In the genomic region with DNA sequence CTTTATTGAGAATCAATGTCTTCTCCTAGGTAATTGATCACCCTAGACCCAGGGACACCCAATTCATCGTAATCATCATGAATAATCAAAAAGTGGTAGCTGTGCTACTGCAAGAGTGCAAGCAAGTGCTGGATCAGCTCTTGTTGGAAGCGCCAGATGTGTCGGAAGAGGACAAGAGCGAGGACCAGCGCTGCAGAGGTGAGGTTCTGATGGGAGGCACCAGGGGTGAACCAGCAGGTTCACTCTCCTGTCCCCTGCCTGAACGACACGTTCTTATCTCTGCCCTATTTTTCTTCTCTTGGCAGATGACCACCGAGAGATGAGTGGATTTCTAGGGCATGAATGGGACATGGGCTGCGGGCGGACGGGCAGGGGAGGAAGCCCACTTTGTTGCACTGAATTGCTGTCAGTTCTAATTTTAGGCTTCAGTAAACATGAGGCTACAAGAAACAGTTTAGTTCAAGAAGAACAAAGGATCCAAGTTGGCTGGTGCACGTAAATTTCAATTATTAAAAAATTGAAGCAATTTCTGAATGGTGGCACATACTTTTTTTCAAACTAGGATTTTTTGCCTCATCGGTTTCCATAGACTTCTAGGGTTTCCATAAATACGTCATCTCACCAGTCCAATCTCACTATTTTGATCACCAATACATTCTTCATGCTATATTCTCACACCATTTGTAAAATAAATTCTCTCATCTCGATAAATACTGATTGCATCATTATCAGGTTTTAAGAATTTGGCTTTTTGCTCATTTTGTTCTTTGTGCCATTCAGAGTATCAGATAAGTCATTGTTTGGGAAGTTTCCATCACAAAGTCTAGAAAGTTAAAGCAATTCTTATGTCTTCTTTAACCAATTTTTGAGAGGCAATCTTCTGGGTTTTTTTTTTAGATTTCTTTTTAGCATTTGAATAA, we compare ENCODE assay signal across 18 cellular contexts.
DNase-seq lines count a peak whose midpoint lies in the region; ATAC-seq, FAIRE-seq and TF ChIP-seq lines count a peak whose summit lies in the region.
"Had no signal": no experiment of that assay in that cellular context is flagged by ENCODE, and none has a peak within 500 bp of the region (broad histone marks: within the 10 kb centered on the region; RNA-seq: fewer than 3 reads in every experiment).

No MANE protein-coding gene starts in this region.

- no peak overlapping the region for H2BK20ac ChIP-seq in H1 (ENCODE audit: low read length)

- H2AK5ac ChIP-seq in H1 (ENCODE audit: low read depth, low read length) (no peak overlapping the region; the same call in 1 of the 2 replicates), neuronal stem cell (ENCODE audit: low read depth, low read length) (no peak overlapping the region)

- H3K56ac ChIP-seq in H1 (replicated peaks; ENCODE audit: insufficient read length, low read depth, low read length): no peak overlapping the region

- H3K36me3 ChIP-seq in HepG2 (replicated peaks in 1 of 2; ENCODE audit: control insufficient read depth in 1 of 2, insufficient read depth in 2 of 2, low read length in 2 of 2) (no peaks in the 10 kb centered on the region), right lobe of liver (peaks cover 0 to 4% (median 1%) of the 10 kb centered on the region in 4 donors), H1 (ENCODE audit: control insufficient read depth in 2 of 4, insufficient read depth in 4 of 4, low read length in 3 of 4) (no peaks in the 10 kb centered on the region), neuronal stem cell (replicated peaks in 1 of 2; ENCODE audit: control insufficient read depth in 2 of 2, insufficient read depth in 2 of 2, low read length in 2 of 2) (no peaks in the 10 kb centered on the region)

- TF ChIP-seq EP300 in HepG2 (IDR thresholded peaks at IDR 0.05; ENCODE audit: low read depth in 2 of 2, low read length in 2 of 2) (no peak), HepG2 (CRISPR knock-in tag; IDR thresholded peaks at IDR 0.05; ENCODE audit: borderline replicate concordance) (no peak), H1 (IDR thresholded peaks at IDR 0.05; ENCODE audit: borderline replicate concordance in 1 of 2, low read depth in 2 of 2, low read length in 2 of 2) (no peak)

- no peak overlapping the region for H4K5ac ChIP-seq in H1 (ENCODE audit: insufficient read length, low read depth, low read length)

- H3K27me3 ChIP-seq in HepG2 (ENCODE audit: control insufficient read depth in 1 of 2, insufficient read depth in 2 of 2, low read length in 2 of 2): no peaks in the 10 kb centered on the region
- H3K27me3 ChIP-seq in right lobe of liver: no peaks in the 10 kb centered on the region
- H3K27me3 ChIP-seq in H1 (replicated peaks in 1 of 4; ENCODE audit: control insufficient read depth in 3 of 4, extremely low read depth in 1 of 4, insufficient read depth in 3 of 4, low read length in 3 of 4): peaks cover 0 to 14% (median 10%) of the 10 kb centered on the region in 4 experiments; a peak in 4 of 7 replicates
- H3K27me3 ChIP-seq in neuronal stem cell (ENCODE audit: control insufficient read depth in 3 of 3, insufficient read depth in 3 of 3, low read depth in 1 of 3, low read length in 3 of 3): peaks cover 0 to 32% (median 0%) of the 10 kb centered on the region in 3 experiments

- H3K4me3 ChIP-seq in HepG2 (replicated peaks in 1 of 3; ENCODE audit: insufficient read depth in 1 of 3, low read depth in 2 of 3, low read length in 3 of 3) (no peak overlapping the region), right lobe of liver (no peak overlapping the region), H1 (ENCODE audit: extremely low read depth in 1 of 4, insufficient read depth in 2 of 4, low read depth in 3 of 4, low read length in 4 of 4) (no peak overlapping the region), neuronal stem cell (ENCODE audit: low read length in 2 of 2) (no peak overlapping the region)

- H3K9me3 ChIP-seq in HepG2 (ENCODE audit: low read length) (no peaks in the 10 kb centered on the region), right lobe of liver (no peaks in the 10 kb centered on the region), H1 (ENCODE audit: insufficient read depth in 2 of 2, low read depth in 1 of 2, low read length in 1 of 2) (no peaks in the 10 kb centered on the region), neuronal stem cell (replicated peaks in 1 of 2; ENCODE audit: control insufficient read depth in 2 of 2, insufficient read depth in 1 of 2, low read depth in 1 of 2, low read length in 2 of 2) (no peaks in the 10 kb centered on the region)
- H3K9me3 ChIP-seq: Caco-2 had no signal

- H4K20me1 ChIP-seq in HepG2 (ENCODE audit: insufficient read depth, low read length): no peaks in the 10 kb centered on the region
- no peaks in the 10 kb centered on the region for H4K20me1 ChIP-seq in H1 (replicated peaks in 1 of 2; ENCODE audit: control insufficient read depth in 1 of 2, insufficient read depth in 2 of 2, low read length in 2 of 2)

- H3K9ac ChIP-seq in HepG2 (ENCODE audit: insufficient read depth, low read depth, low read length) (no peak overlapping the region), H1 (replicated peaks in 1 of 4; ENCODE audit: extremely low read depth in 1 of 4, low read depth in 3 of 4, low read length in 3 of 4) (no peak overlapping the region), neuronal stem cell (ENCODE audit: low read depth, low read length, poor library complexity) (no peak overlapping the region)

- in situ Hi-C loops in HepG2 (cut with HindIII; ENCODE audit: extremely low pct_ligation_motif_present, low pct_unique_long_range_greater_than_20kb): no loop called here

- H2BK5ac ChIP-seq in H1 (ENCODE audit: low read depth, low read length) (no peak overlapping the region), neuronal stem cell (ENCODE audit: low read length) (no peak overlapping the region)

- H3K4me1 ChIP-seq in HepG2 (ENCODE audit: insufficient read depth, low read length): no peaks in the 10 kb centered on the region
- H3K4me1 ChIP-seq in right lobe of liver: no peaks in the 10 kb centered on the region
- peaks cover 0 to 5% (median 2%) of the 10 kb centered on the region in 4 experiments; a peak in 4 of 7 replicates for H3K4me1 ChIP-seq in H1 (replicated peaks in 1 of 4; ENCODE audit: control insufficient read depth in 3 of 4, insufficient read depth in 4 of 4, low read length in 3 of 4)
- peaks cover 0 to 22% of the 10 kb centered on the region in 2 donors for H3K4me1 ChIP-seq in neuronal stem cell (ENCODE audit: control insufficient read depth in 2 of 2, insufficient read depth in 1 of 2, low read depth in 1 of 2, low read length in 2 of 2)
- H3K4me1 ChIP-seq: Caco-2 had no signal

- H3K14ac ChIP-seq in H1 (ENCODE audit: insufficient read length): no peak overlapping the region
- H3K14ac ChIP-seq in neuronal stem cell (ENCODE audit: low read length): no peak overlapping the region

- peaks cover 2% of the 10 kb centered on the region; the same call in 1 of the 2 replicates for H3K23me2 ChIP-seq in H1 (ENCODE audit: low read depth, low read length)

- intact Hi-C loops in HepG2 (cut with micrococcal nuclease; ENCODE audit: unreplicated experiment) (no loop called here), right lobe of liver (cut with DNase I) (no loop called here)

- H3K79me1 ChIP-seq in H1 (ENCODE audit: low read depth, low read length) (no peaks in the 10 kb centered on the region), neuronal stem cell (ENCODE audit: low read depth, low read length) (no peaks in the 10 kb centered on the region)

- H2BK120ac ChIP-seq in H1 (replicated peaks; ENCODE audit: low read depth, low read length) (no peak overlapping the region), neuronal stem cell (ENCODE audit: low read depth, low read length) (no peak overlapping the region)

- H3K23ac ChIP-seq in H1 (ENCODE audit: insufficient read length) (no peak overlapping the region), neuronal stem cell (ENCODE audit: low read depth, low read length, poor library complexity) (no peak overlapping the region)

- H3K18ac ChIP-seq in H1 (ENCODE audit: extremely low read depth, low read length): no peak overlapping the region
- H3K18ac ChIP-seq in neuronal stem cell (ENCODE audit: low read length): peak overlapping the region; percentile 49

- TF ChIP-seq RAD21 in HepG2 (CRISPR knock-in tag; IDR thresholded peaks at IDR 0.05): no peak
- no peak for TF ChIP-seq RAD21 in H1 (IDR thresholded peaks at IDR 0.05 in 1 of 2, conservative IDR thresholded peaks at IDR 0.05 in 1 of 2; ENCODE audit: low read depth in 2 of 2, low read length in 2 of 2)

- 58% methylated on average over 15 of the region's 15 CpGs for WGBS in HepG2 (ENCODE audit: low lambda C conversion rate)
- WGBS in right lobe of liver (ENCODE audit: insufficient coverage, low coverage, low lambda C conversion rate, missing lambda C conversion rate): 86% methylated on average over 12 of the region's 15 CpGs
- WGBS in H1 (ENCODE audit: extremely low coverage in 1 of 2, insufficient coverage in 1 of 2, insufficient read length in 1 of 2, insufficient replicate concordance in 2 of 2, low coverage in 1 of 2, low lambda C conversion rate in 2 of 2, missing lambda C conversion rate in 1 of 2), 2 experiments: 88% methylated on average over 15 of the region's 15 CpGs; no CpG with 5 or more reads in 1 of the 2 experiments
- WGBS in neuronal stem cell (ENCODE audit: extremely low coverage in 2 of 2, insufficient read length in 2 of 2, insufficient replicate concordance in 1 of 2), 2 donors: no CpG with 5 or more reads among the region's 15 CpGs

- H3K4me2 ChIP-seq in HepG2 (ENCODE audit: low read depth, low read length) (no peak overlapping the region), H1 (ENCODE audit: insufficient read depth in 1 of 2, low read depth in 2 of 2, low read length in 2 of 2) (no peak overlapping the region; a peak in 1 of 4 replicates), neuronal stem cell (ENCODE audit: insufficient read depth, low read length, poor library complexity, severe bottlenecking) (no peak overlapping the region)

- FAIRE-seq in HepG2 (lab: Jason Lieb, UNC): no peak
- peak; percentile 39 for FAIRE-seq in H1 (lab: Jason Lieb, UNC)
- FAIRE-seq: H54, HTR-8/SVneo had no signal

- H3K79me2 ChIP-seq in HepG2 (ENCODE audit: insufficient read depth, low read length): no peaks in the 10 kb centered on the region
- no peaks in the 10 kb centered on the region for H3K79me2 ChIP-seq in H1 (ENCODE audit: control insufficient read depth in 1 of 2, insufficient read depth in 2 of 2, low read length in 2 of 2)

- DNase-seq in HepG2 (ENCODE audit: low spot score) (no peak), right lobe of liver (no peak), H1 (ENCODE audit: low read depth in 1 of 2, low spot score in 2 of 2) (no peak), neuronal stem cell (ENCODE audit: low spot score) (peak; percentile 67), H4 (ENCODE audit: low spot score) (no peak), COR-L47 (lab: John Stamatoyannopoulos, UW) (no peak)
- no peak for DNase-seq in activated naive CD4-positive, alpha-beta T cell treated with anti-CD3 and anti-CD28 coated beads, Interleukin-2, amount 50 U/mL, for 16 hours
- DNase-seq: 8988T; AML-193; Caco-2; CD8-positive, alpha-beta T cell; DND-41; GF-D8; KBM-7 had no signal

- BruUV-seq in HepG2 (replicated peaks; lab: Mats Ljungman, UMichigan): no TSS peak

- TF ChIP-seq CTCF in HepG2 (CRISPR knock-in tag; IDR thresholded peaks at IDR 0.05) (no peak), right lobe of liver (IDR thresholded peaks at IDR 0.05) (no peak), H1 (IDR thresholded peaks at IDR 0.05; ENCODE audit: control extremely low read depth in 1 of 3, insufficient read depth in 1 of 3, low read depth in 1 of 3, low read length in 3 of 3) (no peak)

- H2BK12ac ChIP-seq in H1 (ENCODE audit: low read depth, low read length): no peak overlapping the region
- no peak overlapping the region for H2BK12ac ChIP-seq in neuronal stem cell (ENCODE audit: low read length)

- H3K4ac ChIP-seq in H1 (replicated peaks; ENCODE audit: insufficient read length, low read depth, low read length) (no peak overlapping the region), neuronal stem cell (ENCODE audit: low read length) (no peak overlapping the region)

- no peak for TF ChIP-seq POLR2A in HepG2 (IDR thresholded peaks at IDR 0.05; ENCODE audit: insufficient read depth in 1 of 2, low read depth in 2 of 2, low read length in 2 of 2)
- TF ChIP-seq POLR2A in right lobe of liver (IDR thresholded peaks at IDR 0.05): no peak
- no peak for TF ChIP-seq POLR2A in H1 (IDR thresholded peaks at IDR 0.05; ENCODE audit: control extremely low read depth in 1 of 2, low read depth in 2 of 2, low read length in 2 of 2)

- H4K8ac ChIP-seq in H1 (ENCODE audit: extremely low read depth, insufficient read depth, low read length): no peak overlapping the region
- no peak overlapping the region for H4K8ac ChIP-seq in neuronal stem cell (ENCODE audit: low read depth, low read length)

- ATAC-seq in HepG2: no peak
- no peak for ATAC-seq in right lobe of liver
- ATAC-seq: CD8-positive, alpha-beta T cell; HCT116 had no signal

- no peak overlapping the region for H2AFZ ChIP-seq in HepG2 (ENCODE audit: low read length)
- H2AFZ ChIP-seq in H1 (ENCODE audit: low read length): no peak overlapping the region
- no peak overlapping the region for H2AFZ ChIP-seq in neuronal stem cell (ENCODE audit: low read length)

- H3K27ac ChIP-seq in HepG2 (ENCODE audit: extremely low read length, insufficient read depth, low read length) (no peak overlapping the region), right lobe of liver (no peak overlapping the region), H1 (ENCODE audit: low read depth, low read length) (no peak overlapping the region), neuronal stem cell (replicated peaks; ENCODE audit: low read length) (peak overlapping the region; percentile 60)
- H3K27ac ChIP-seq: C4-2B had no signal

- H2BK15ac ChIP-seq in H1 (ENCODE audit: low read length): no peak overlapping the region
- no peak overlapping the region for H2BK15ac ChIP-seq in neuronal stem cell (ENCODE audit: low read length)

- H4K91ac ChIP-seq in H1 (replicated peaks; ENCODE audit: insufficient read length, low read length) (no peak overlapping the region), neuronal stem cell (ENCODE audit: low read depth, low read length, poor library complexity) (no peak overlapping the region)

- POLR2A ChIA-PET in HepG2 (lab: Yijun Ruan, JAX): no interaction called here
- POLR2A ChIA-PET in H1 (lab: Charles Lee; ENCODE audit: partially characterized antibody): no interaction called here

- CTCF ChIA-PET in HepG2 (lab: Yijun Ruan, JAX; ENCODE audit: low intra/inter-chr PET ratio, low total read pairs) (no interaction called here), H1 (lab: Charles Lee; ENCODE audit: partially characterized antibody) (interaction anchor here (1.0 to 4.4 kb wide), 7 partner anchors 8 to 146 kb away, joined by 3 to 26 read pairs (median 3); no protein-coding TSS in a partner anchor)
